Comparison of ENCODE assay signal across 6 cellular contexts in the genomic region with DNA sequence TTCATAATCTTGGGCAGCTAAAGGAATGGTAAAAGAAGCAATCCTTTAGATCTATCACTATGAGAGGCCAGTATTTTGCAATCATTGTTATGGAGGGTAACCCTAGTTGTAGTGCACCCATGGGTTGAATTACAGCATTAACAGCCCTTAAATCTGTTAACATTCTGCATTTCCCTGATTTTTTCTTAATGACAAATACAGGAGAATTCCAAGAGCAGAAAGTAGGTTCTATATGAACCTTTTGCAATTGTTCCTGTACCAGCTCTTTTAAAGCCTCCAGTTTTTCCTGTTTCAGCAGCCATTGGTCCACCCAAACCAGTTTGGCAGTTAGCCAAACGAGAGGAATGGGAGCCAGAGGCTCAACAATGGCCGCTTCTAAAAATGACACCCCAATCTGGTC.
"Had no signal": no experiment of that assay in that cellular context is flagged by ENCODE, and none has a peak within 500 bp of the region (broad histone marks: within the 10 kb centered on the region; RNA-seq: fewer than 3 reads in every experiment).

No MANE protein-coding gene starts in this region.

- H2AFZ ChIP-seq: GM23248 had no signal

- H3K4me3 Mint-ChIP-seq: H9 had no signal

- H3K4me2 ChIP-seq: KMS-11 had no signal

- H3K9ac ChIP-seq: GM23248, KMS-11 had no signal

- H3K4me3 ChIP-seq: GM23248 had no signal

- DNase-seq: GM23248, H9, HCEC 1CT, IMR-90, KBM-7 had no signal

- H3K27ac Mint-ChIP-seq: H9 had no signal

- H3K27ac ChIP-seq: GM23248, KMS-11 had no signal
